ENCODE assay signal across 10 cellular contexts in genomic region chr19:13788991-13789390, GRCh38. TPM values are rescaled to one million over a fixed set of nuclear protein-coding genes. Genes with fewer than 3 reads are reported as not detected.
DNase-seq lines count a peak whose midpoint lies in the region; ATAC-seq and TF ChIP-seq lines count a peak whose summit lies in the region.
"Had no signal": no experiment of that assay in that cellular context is flagged by ENCODE, and none has a peak within 500 bp of the region (broad histone marks: within the 10 kb centered on the region; RNA-seq: fewer than 3 reads in every experiment).

No MANE protein-coding gene starts in this region.

- H3K4me1 Mint-ChIP-seq in stimulated activated naive CD8-positive, alpha-beta T cell treated with anti-CD3 and anti-CD28 coated beads, Interleukin-15, Interleukin-2, amounts not matched to agents 100 ng/mL and 50 ng/mL, for 24 hours (ENCODE audit: low read depth), result peaks cover 49% of the 10 kb centered on the region
- H3K4me1 Mint-ChIP-seq in activated CD8-positive, alpha-beta T cell treated with anti-CD3 and anti-CD28 coated beads for 36 hours (ENCODE audit: low read depth), result peaks cover 35% of the 10 kb centered on the region

- ATAC-seq in stimulated activated naive CD8-positive, alpha-beta T cell treated with anti-CD3 and anti-CD28 coated beads, Interleukin-15, Interleukin-2, amounts not matched to agents 100 U/mL and 50 U/mL, for 24 hours, result no peak
- ATAC-seq in activated CD8-positive, alpha-beta T cell treated with anti-CD3 and anti-CD28 coated beads for 36 hours, result peak; percentile 28
- ATAC-seq in aorta (ENCODE audit: low FRiP score) (peak; percentile 40), GM19035 (IDR thresholded peaks at IDR 0.05; ENCODE audit: unreplicated experiment) (no peak)

- no peaks in the 10 kb centered on the region for H3K27me3 Mint-ChIP-seq in stimulated activated naive CD8-positive, alpha-beta T cell treated with anti-CD3 and anti-CD28 coated beads, Interleukin-15, Interleukin-2, amounts not matched to agents 100 ng/mL and 50 ng/mL, for 24 hours
- no peaks in the 10 kb centered on the region for H3K27me3 Mint-ChIP-seq in activated CD8-positive, alpha-beta T cell treated with anti-CD3 and anti-CD28 coated beads for 36 hours

- no peaks in the 10 kb centered on the region for H3K4me1 ChIP-seq in aorta (ENCODE audit: control insufficient read depth in 1 of 2, insufficient read depth in 2 of 2, low read length in 2 of 2)

- CTCF ChIA-PET in activated CD8-positive, alpha-beta T cell treated with anti-CD3 and anti-CD28 coated beads for 36 hours (lab: Charles Lee), result interaction anchor here (1.0 to 8.5 kb wide), 7 partner anchors 9 to 74 kb away, joined by 3 to 160 read pairs (median 4); no protein-coding TSS in a partner anchor

- peak overlapping the region; percentile 71 for H3K27ac Mint-ChIP-seq in stimulated activated naive CD8-positive, alpha-beta T cell treated with anti-CD3 and anti-CD28 coated beads, Interleukin-15, Interleukin-2, amounts not matched to agents 100 ng/mL and 50 ng/mL, for 24 hours
- H3K27ac Mint-ChIP-seq in activated CD8-positive, alpha-beta T cell treated with anti-CD3 and anti-CD28 coated beads for 36 hours, result peak overlapping the region; percentile 77

- TF ChIP-seq CTCF in activated CD8-positive, alpha-beta T cell treated with anti-CD3 and anti-CD28 coated beads for 36 hours (IDR thresholded peaks at IDR 0.05), result no peak

- POLR2A ChIA-PET in activated CD8-positive, alpha-beta T cell treated with anti-CD3 and anti-CD28 coated beads for 36 hours (lab: Charles Lee), result interaction anchor here (0.8 to 2.7 kb wide), 8 partner anchors 9 to 73 kb away, joined by 3 to 14 read pairs (median 4); partner anchors contain the start of gene C19orf53

- H3K27me3 ChIP-seq in aorta (ENCODE audit: control insufficient read depth in 1 of 2, insufficient read depth in 2 of 2, low read length in 1 of 2), result no peaks in the 10 kb centered on the region

- no peaks in the 10 kb centered on the region for H3K9me3 Mint-ChIP-seq in stimulated activated naive CD8-positive, alpha-beta T cell treated with anti-CD3 and anti-CD28 coated beads, Interleukin-15, Interleukin-2, amounts not matched to agents 100 ng/mL and 50 ng/mL, for 24 hours
- H3K9me3 Mint-ChIP-seq in activated CD8-positive, alpha-beta T cell treated with anti-CD3 and anti-CD28 coated beads for 36 hours, result no peaks in the 10 kb centered on the region

- intact Hi-C loops in activated CD8-positive, alpha-beta T cell treated with anti-CD3 and anti-CD28 coated beads for 36 hours (cut with micrococcal nuclease), result no loop called here
- intact Hi-C loops in aorta (cut with DNase I), result no loop called here

- no peak for DNase-seq in stimulated activated naive CD8-positive, alpha-beta T cell treated with anti-CD3 and anti-CD28 coated beads, Interleukin-15, Interleukin-2, amounts not matched to agents 100 U/mL and 50 U/mL, for 24 hours
- DNase-seq in activated CD8-positive, alpha-beta T cell treated with anti-CD3 and anti-CD28 coated beads for 36 hours, result peak; percentile 52
- DNase-seq in glomerular visceral epithelial cell (ENCODE audit: extremely low spot score) (peak; percentile 40), aorta (peak in 1 of 2 donors; percentile 67), HUDEP-2 (lab: John Stamatoyannopoulos, UW; ENCODE audit: unreplicated experiment in 76 of 76) (no peak), epidermal melanocyte (ENCODE audit: insufficient read length, low spot score) (no peak)
- DNase-seq: DMS79, NCI-H2029 treated with DMSO at 0.1 percent for 48 hours had no signal

- H3K9me3 ChIP-seq in aorta (ENCODE audit: control insufficient read depth, low read length), result no peaks in the 10 kb centered on the region

- H3K36me3 ChIP-seq in aorta (ENCODE audit: control insufficient read depth in 1 of 2, insufficient read depth in 2 of 2, low read length in 1 of 2), result no peaks in the 10 kb centered on the region

- no peaks in the 10 kb centered on the region for H3K36me3 Mint-ChIP-seq in stimulated activated naive CD8-positive, alpha-beta T cell treated with anti-CD3 and anti-CD28 coated beads, Interleukin-15, Interleukin-2, amounts not matched to agents 100 ng/mL and 50 ng/mL, for 24 hours (ENCODE audit: low read depth)
- no peaks in the 10 kb centered on the region for H3K36me3 Mint-ChIP-seq in activated CD8-positive, alpha-beta T cell treated with anti-CD3 and anti-CD28 coated beads for 36 hours (ENCODE audit: low read depth)

- H3K4me3 ChIP-seq in aorta (ENCODE audit: low read length in 2 of 2), result no peak overlapping the region

- peak overlapping the region; percentile 77 to 88 for H3K27ac ChIP-seq in aorta (ENCODE audit: low read depth in 1 of 2, low read length in 2 of 2)

- peak overlapping the region; percentile 48 for H3K4me3 Mint-ChIP-seq in stimulated activated naive CD8-positive, alpha-beta T cell treated with anti-CD3 and anti-CD28 coated beads, Interleukin-15, Interleukin-2, amounts not matched to agents 100 ng/mL and 50 ng/mL, for 24 hours
- H3K4me3 Mint-ChIP-seq in activated CD8-positive, alpha-beta T cell treated with anti-CD3 and anti-CD28 coated beads for 36 hours, result no peak overlapping the region

- WGBS in aorta, 2 donors, result 7 to 17% methylated on average over 8 of the region's 8 CpGs

RNA-seq across cellular contexts. Expression of gene ZSWIM4, which starts 6.3 kb away (rescaled TPM):
- 1 to 10 TPM; 6.6 to 6.8 TPM for total RNA-seq in activated CD8-positive, alpha-beta T cell treated with anti-CD3 and anti-CD28 coated beads for 36 hours
- total RNA-seq in aorta, result 10 to 100 TPM; 11.2 to 12.1 TPM
- polyA plus RNA-seq in aorta, result 1 to 10 TPM; 2.5 to 3.1 TPM

RNA-seq across cellular contexts. Expression of gene C19orf53, which starts 14.7 kb away (rescaled TPM):
- 100 to 1,000 TPM; 120 to 128 TPM for total RNA-seq in activated CD8-positive, alpha-beta T cell treated with anti-CD3 and anti-CD28 coated beads for 36 hours
- 10 to 100 TPM; 57.8 to 58.1 TPM for total RNA-seq in aorta
- 100 to 1,000 TPM; 107 to 172 TPM for polyA plus RNA-seq in aorta

RNA-seq across cellular contexts. Expression of gene MRI1, which starts 24.7 kb away (rescaled TPM):
- total RNA-seq in activated CD8-positive, alpha-beta T cell treated with anti-CD3 and anti-CD28 coated beads for 36 hours, result 10 to 100 TPM; 37.1 to 40.8 TPM
- total RNA-seq in aorta, result 10 to 100 TPM; 25.5 to 44.6 TPM
- polyA plus RNA-seq in aorta, result 10 to 100 TPM in 1 of 2 donors, 1 to 10 TPM in 1; 5.8 to 66.5 TPM

Comparison
In these comparisons a context has a peak if more than half of its experiments do, and no peak if none do; other contexts are left out.
1. ATAC-seq: peak in activated CD8-positive, alpha-beta T cell treated with anti-CD3 and anti-CD28 coated beads for 36 hours (single experiment) and aorta (single experiment); none in stimulated activated naive CD8-positive, alpha-beta T cell treated with anti-CD3 and anti-CD28 coated beads, Interleukin-15, Interleukin-2, amounts not matched to agents 100 U/mL and 50 U/mL, for 24 hours (single experiment) and GM19035 (single experiment).
2. DNase-seq: peak in activated CD8-positive, alpha-beta T cell treated with anti-CD3 and anti-CD28 coated beads for 36 hours (single experiment) and glomerular visceral epithelial cell (single experiment); none in stimulated activated naive CD8-positive, alpha-beta T cell treated with anti-CD3 and anti-CD28 coated beads, Interleukin-15, Interleukin-2, amounts not matched to agents 100 U/mL and 50 U/mL, for 24 hours (single experiment), HUDEP-2 (0 of 76) and epidermal melanocyte (single experiment).